Comparison of ENCODE assay signal across 1 cellular context in genomic region chrX:43618376-43619205, GRCh38.
A peak's percentile ranks its signal among the peaks of the same experiment; 100 is the strongest.
TF ChIP-seq lines count a peak whose summit lies in the region.

No MANE protein-coding gene starts in this region.

TF ChIP-seq in GM23338, 12 proteins besides CTCF, POLR2A, EP300 and RAD21 (continued from another document):
- TF ChIP-seq ZNF462 (CRISPR knock-in tag; IDR thresholded peaks at IDR 0.05) = peak; percentile 68
